ENCODE assay signal across 8 cellular contexts in the genomic region with DNA sequence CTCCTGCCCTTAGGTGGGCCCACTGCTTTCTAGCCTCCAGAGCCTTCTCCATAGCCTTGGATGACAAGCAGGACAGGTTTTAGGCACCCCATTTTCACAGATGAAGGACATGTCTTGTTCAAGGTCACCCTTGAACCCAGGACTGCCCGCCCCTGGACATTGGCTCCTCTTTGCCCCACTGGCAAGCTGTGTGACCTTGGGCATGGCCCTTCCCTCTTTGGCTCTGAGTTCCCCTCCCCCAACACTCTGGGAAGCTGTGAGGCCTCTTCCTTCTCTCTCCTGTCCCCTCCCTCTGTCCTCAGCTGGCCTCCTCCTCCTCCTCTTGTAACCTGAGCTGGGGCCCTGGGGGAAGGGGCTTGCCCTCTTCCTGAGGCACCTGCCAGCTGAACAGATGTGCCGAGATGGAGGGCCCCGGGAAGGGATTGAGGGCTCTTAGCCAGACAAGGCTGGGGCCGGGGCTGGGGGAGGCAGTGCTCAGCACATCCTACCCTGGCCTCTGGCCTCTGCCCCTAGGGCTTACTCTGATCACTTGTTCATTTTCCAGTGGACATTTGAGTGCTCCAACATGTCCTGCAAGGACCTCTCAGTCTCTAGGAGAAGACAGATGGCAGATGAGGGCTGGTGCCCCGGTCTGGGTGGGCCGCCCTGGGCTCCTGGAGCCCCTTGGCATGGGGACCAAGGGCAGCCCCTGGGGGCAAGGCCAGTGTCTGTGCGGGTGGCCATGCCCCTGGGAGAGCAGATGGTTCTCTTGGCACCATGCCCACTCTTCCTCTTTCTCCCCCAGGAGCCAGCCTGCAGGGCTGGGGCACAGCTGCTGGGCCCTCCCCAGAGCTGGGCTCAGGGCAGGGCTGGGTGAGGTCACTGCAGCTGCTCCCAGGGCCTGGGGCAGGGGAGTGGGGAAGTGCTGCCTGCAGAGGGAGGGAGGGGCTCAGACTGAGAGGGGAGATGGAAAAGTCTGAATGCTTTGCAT. TPM values are rescaled to one million over a fixed set of nuclear protein-coding genes. Genes with fewer than 3 reads are reported as not detected.
DNase-seq lines count a peak whose midpoint lies in the region; TF ChIP-seq lines count a peak whose summit lies in the region.

No MANE protein-coding gene starts in this region.

- intact Hi-C loops in Calu3 (cut with micrococcal nuclease; ENCODE audit: unreplicated experiment), result no loop called here
- intact Hi-C loops in activated T-helper 2 cell treated with anti-CD3 and anti-CD28 coated beads, Interferon-gamma antibody, Interleukin-2, Interleukin-4, amounts not matched to agents 10 μg/mL and 5 μg/mL and 100 μg/mL, durations not matched to agents 14 hours and 24 hours and 36 hours (cut with micrococcal nuclease), result no loop called here

- no peaks in the 10 kb centered on the region for H3K9me3 ChIP-seq in WERI-Rb-1 (ENCODE audit: severe bottlenecking)

- peaks cover 8% of the 10 kb centered on the region for H3K4me1 Mint-ChIP-seq in Calu3 (ENCODE audit: low read depth, unreplicated experiment)
- H3K4me1 Mint-ChIP-seq in activated T-helper 2 cell treated with anti-CD3 and anti-CD28 coated beads, Interferon-gamma antibody, Interleukin-2, Interleukin-4, amounts not matched to agents 10 μg/mL and 5 μg/mL and 100 μg/mL, durations not matched to agents 14 hours and 24 hours and 36 hours (ENCODE audit: low read depth), result no peaks in the 10 kb centered on the region

- H3K36me3 ChIP-seq in WERI-Rb-1, result peaks cover 54% of the 10 kb centered on the region

- peak overlapping the region; percentile 93 for H3K27ac ChIP-seq in WERI-Rb-1

- no peak overlapping the region for H3K27ac Mint-ChIP-seq in Calu3 (ENCODE audit: unreplicated experiment)
- H3K27ac Mint-ChIP-seq in activated T-helper 2 cell treated with anti-CD3 and anti-CD28 coated beads, Interferon-gamma antibody, Interleukin-2, Interleukin-4, amounts not matched to agents 10 μg/mL and 5 μg/mL and 100 μg/mL, durations not matched to agents 14 hours and 24 hours and 36 hours, result no peak overlapping the region

- H3K4me3 ChIP-seq in WERI-Rb-1 (ENCODE audit: low read depth, low read length), result no peak overlapping the region; the same call in 1 of the 2 replicates

- peaks cover 2% of the 10 kb centered on the region for H3K9me3 Mint-ChIP-seq in Calu3 (ENCODE audit: low read depth, unreplicated experiment)
- no peaks in the 10 kb centered on the region for H3K9me3 Mint-ChIP-seq in activated T-helper 2 cell treated with anti-CD3 and anti-CD28 coated beads, Interferon-gamma antibody, Interleukin-2, Interleukin-4, amounts not matched to agents 10 μg/mL and 5 μg/mL and 100 μg/mL, durations not matched to agents 14 hours and 24 hours and 36 hours

- TF ChIP-seq CTCF in Calu3 (IDR thresholded peaks at IDR 0.05; ENCODE audit: unreplicated experiment) (no peak), WERI-Rb-1 (IDR thresholded peaks at IDR 0.05; ENCODE audit: low read depth, low read length) (no peak)

- H3K27me3 Mint-ChIP-seq in Calu3 (ENCODE audit: unreplicated experiment), result peaks cover 55% of the 10 kb centered on the region
- H3K27me3 Mint-ChIP-seq in activated T-helper 2 cell treated with anti-CD3 and anti-CD28 coated beads, Interferon-gamma antibody, Interleukin-2, Interleukin-4, amounts not matched to agents 10 μg/mL and 5 μg/mL and 100 μg/mL, durations not matched to agents 14 hours and 24 hours and 36 hours (ENCODE audit: low read depth), result peaks cover 39% of the 10 kb centered on the region

- CTCF ChIA-PET in Calu3 (lab: Charles Lee), result interaction anchor here (0.6 to 1.8 kb wide), 4 partner anchors 10 to 416 kb away, joined by 3 to 4 read pairs (median 3); no protein-coding TSS in a partner anchor

- DNase-seq in Calu3 (peak; percentile 23), NCI-H1436 treated with DMSO at 0.1 percent for 48 hours (lab: John Stamatoyannopoulos, UW) (peak; percentile 67), WERI-Rb-1 (peak; percentile 96), medulla oblongata (ENCODE audit: extremely low spot score) (peak; percentile 61), NOMO-1 (lab: John Stamatoyannopoulos, UW; ENCODE audit: unreplicated experiment in 2 of 2) (no peak)
- DNase-seq in stimulated activated CD8-positive, alpha-beta memory T cell treated with anti-CD3 and anti-CD28 coated beads, Interleukin-4, amount 100 ng/mL, for 48 hours, result no peak
- DNase-seq in activated naive CD4-positive, alpha-beta T cell treated with anti-CD3 and anti-CD28 coated beads, Interleukin-2, amount 50 U/mL, for 16 hours, result no peak
- no peak for DNase-seq in activated T-helper 2 cell treated with anti-CD3 and anti-CD28 coated beads, Interferon-gamma antibody, Interleukin-2, Interleukin-4, amounts not matched to agents 10 μg/mL and 5 μg/mL and 100 μg/mL, durations not matched to agents 14 hours and 24 hours and 36 hours (ENCODE audit: low spot score)

- no peak overlapping the region for H3K4me3 Mint-ChIP-seq in Calu3 (ENCODE audit: low read depth, unreplicated experiment)
- no peak overlapping the region for H3K4me3 Mint-ChIP-seq in activated T-helper 2 cell treated with anti-CD3 and anti-CD28 coated beads, Interferon-gamma antibody, Interleukin-2, Interleukin-4, amounts not matched to agents 10 μg/mL and 5 μg/mL and 100 μg/mL, durations not matched to agents 14 hours and 24 hours and 36 hours (ENCODE audit: low read depth)

- no peaks in the 10 kb centered on the region for H3K27me3 ChIP-seq in WERI-Rb-1 (ENCODE audit: insufficient read depth, low read depth, severe bottlenecking)

- no TSS peak for BruUV-seq in Calu3 (replicated peaks; lab: Mats Ljungman, UMichigan)

- no peaks in the 10 kb centered on the region for H3K36me3 Mint-ChIP-seq in Calu3 (ENCODE audit: insufficient read depth, unreplicated experiment)
- no peaks in the 10 kb centered on the region for H3K36me3 Mint-ChIP-seq in activated T-helper 2 cell treated with anti-CD3 and anti-CD28 coated beads, Interferon-gamma antibody, Interleukin-2, Interleukin-4, amounts not matched to agents 10 μg/mL and 5 μg/mL and 100 μg/mL, durations not matched to agents 14 hours and 24 hours and 36 hours (ENCODE audit: low read depth)

RNA-seq across cellular contexts. Expression of a gene that starts 10.7 kb away (rescaled TPM):
- 0.47 and 1.0 TPM in 2 replicates for total RNA-seq in Calu3 (2022)
- total RNA-seq in activated T-helper 2 cell treated with anti-CD3 and anti-CD28 coated beads, Interferon-gamma antibody, Interleukin-2, Interleukin-4, amounts not matched to agents 10 μg/mL and 5 μg/mL and 100 μg/mL, durations not matched to agents 14 hours and 24 hours and 36 hours, result 0.11 and 0.16 TPM in 2 replicates

Comparison
In these comparisons a context has a peak if more than half of its experiments do, and no peak if none do; other contexts are left out.
1. DNase-seq: peak in Calu3 (single experiment), NCI-H1436 treated with DMSO at 0.1 percent for 48 hours (single experiment), WERI-Rb-1 (single experiment) and medulla oblongata (single experiment); none in NOMO-1 (0 of 2), stimulated activated CD8-positive, alpha-beta memory T cell treated with anti-CD3 and anti-CD28 coated beads, Interleukin-4, amount 100 ng/mL, for 48 hours (single experiment), activated naive CD4-positive, alpha-beta T cell treated with anti-CD3 and anti-CD28 coated beads, Interleukin-2, amount 50 U/mL, for 16 hours (single experiment) and activated T-helper 2 cell treated with anti-CD3 and anti-CD28 coated beads, Interferon-gamma antibody, Interleukin-2, Interleukin-4, amounts not matched to agents 10 μg/mL and 5 μg/mL and 100 μg/mL, durations not matched to agents 14 hours and 24 hours and 36 hours (single experiment).